12 cellular contexts compared by ENCODE assay signal in genomic region chr4:39360611-39361010, GRCh38. TPM values are rescaled to one million over a fixed set of nuclear protein-coding genes. Genes with fewer than 3 reads are reported as not detected.
A peak's percentile ranks its signal among the peaks of the same experiment; 100 is the strongest.
DNase-seq lines count a peak whose midpoint lies in the region; ATAC-seq, FAIRE-seq and TF ChIP-seq lines count a peak whose summit lies in the region.
"Not testable (repeated sequence)": the region's sequence is repeated elsewhere in the genome, so short reads cannot be mapped to it uniquely, and the experiment has no call there.
"Had no signal": no experiment of that assay in that cellular context is flagged by ENCODE, and none has a peak within 500 bp of the region (broad histone marks: within the 10 kb centered on the region; RNA-seq: fewer than 3 reads in every experiment).

No MANE protein-coding gene starts in this region.

- peak overlapping the region; percentile 80 for H3K4me3 ChIP-seq in DOHH2 (ENCODE audit: low read length)
- not testable (repeated sequence) for H3K4me3 ChIP-seq in Karpas-422 (ENCODE audit: low read length); GM12878

- SMC1A ChIA-PET in GM12878 (lab: Charles Lee; ENCODE audit: uncharacterized antibody, unreplicated experiment) = not testable (repeated sequence)

- ATAC-seq in GM19035 (IDR thresholded peaks at IDR 0.05; ENCODE audit: unreplicated experiment) = peak; percentile 40
- ATAC-seq in GM21717 (IDR thresholded peaks at IDR 0.05; ENCODE audit: unreplicated experiment) = peak; percentile 38
- ATAC-seq in HG02885 (IDR thresholded peaks at IDR 0.05; ENCODE audit: poor library complexity, unreplicated experiment) = peak; percentile 47
- ATAC-seq in HG03378 (IDR thresholded peaks at IDR 0.05; ENCODE audit: unreplicated experiment) = peak; percentile 61
- ATAC-seq in GM12878 = peak; percentile 70

- peaks cover 70% of the 10 kb centered on the region for H3F3A ChIP-seq in DOHH2 (ENCODE audit: control insufficient read depth, insufficient read depth)

- not testable (repeated sequence) for TF ChIP-seq CTCF in DOHH2 (IDR thresholded peaks at IDR 0.05; ENCODE audit: low read depth, low read length, poor library complexity, severe bottlenecking); GM12878 (IDR thresholded peaks at IDR 0.05 in 2 of 3, conservative IDR thresholded peaks at IDR 0.05 in 1 of 3; ENCODE audit: control insufficient read depth in 2 of 3, extremely low read depth in 1 of 3, insufficient read depth in 1 of 3, low read depth in 3 of 3, low read length in 3 of 3)

- DNase-seq in GM18507 (ENCODE audit: extremely low spot score, insufficient read length, low read depth); GM12878 (ENCODE audit: low read depth, low spot score): not testable (repeated sequence)
- peak; percentile 65 for DNase-seq in Karpas-422

- H3K9me3 ChIP-seq in DOHH2 (ENCODE audit: control insufficient read depth, insufficient read depth, low read length); Karpas-422 (ENCODE audit: low read length); GM12878 (replicated peaks; ENCODE audit: control insufficient read depth, insufficient read depth, low read length): not testable (repeated sequence)

- H3K27ac ChIP-seq in DOHH2 (ENCODE audit: low read depth, low read length) (peak overlapping the region; percentile 95), Karpas-422 (ENCODE audit: low read length) (0 out of 2 replicates have a peak overlapping the region, but pooled peaks have one; percentile 37)
- H3K27ac ChIP-seq in GM12878 (ENCODE audit: control insufficient read depth, insufficient read depth) = not testable (repeated sequence)

- CTCF ChIA-PET in GM12878 (lab: Yijun Ruan, JAX) = interaction anchor here (0.7 kb wide), 1 partner anchor 9 kb away, joined by 3 read pairs; no protein-coding TSS in a partner anchor

- POLR2A ChIA-PET in GM12878 (lab: Charles Lee) = not testable (repeated sequence)

- 3% methylated on average over 4 of the region's 4 CpGs for WGBS in GM12878 (ENCODE audit: insufficient coverage, insufficient replicate concordance, low lambda C conversion rate, missing lambda C conversion rate)

- TF ChIP-seq EP300 in GM12878 (IDR thresholded peaks at IDR 0.05; ENCODE audit: borderline replicate concordance in 1 of 2, control insufficient read depth in 1 of 2, low read depth in 2 of 2, low read length in 2 of 2) = not testable (repeated sequence)

- in situ Hi-C loops in GM12878 (cut with MboI) = loop anchor here (25.0 kb wide), 1 partner anchor 1827 kb away; no protein-coding TSS in a partner anchor

- H3K9ac ChIP-seq in Karpas-422 (ENCODE audit: low read length); GM12878 (ENCODE audit: control insufficient read depth, insufficient read depth, low read length): not testable (repeated sequence)

- TF ChIP-seq POLR2A in GM12878 (IDR thresholded peaks at IDR 0.05; ENCODE audit: low read depth, low read length) = not testable (repeated sequence)

- not testable (repeated sequence) for BruUV-seq in GM12878 (replicated peaks; lab: Mats Ljungman, UMichigan)

- H3K79me2 ChIP-seq in DOHH2 (ENCODE audit: control insufficient read depth, low read length) = peaks cover 88% of the 10 kb centered on the region
- peaks cover 98% of the 10 kb centered on the region for H3K79me2 ChIP-seq in Karpas-422 (ENCODE audit: low read length)
- H3K79me2 ChIP-seq in GM12878 (ENCODE audit: control insufficient read depth, insufficient read depth, low read length) = peaks cover 61% of the 10 kb centered on the region

- peak overlapping the region; percentile 79 for H3K4me2 ChIP-seq in DOHH2 (ENCODE audit: low read length)
- peak overlapping the region; percentile 20 for H3K4me2 ChIP-seq in Karpas-422 (ENCODE audit: low read depth, low read length, poor library complexity, severe bottlenecking)
- not testable (repeated sequence) for H3K4me2 ChIP-seq in GM12878 (ENCODE audit: control insufficient read depth, insufficient read depth)

- H3K4me1 ChIP-seq in DOHH2 (ENCODE audit: control insufficient read depth, low read length) (peaks cover 84% of the 10 kb centered on the region), Karpas-422 (ENCODE audit: low read length) (peaks cover 77% of the 10 kb centered on the region), GM12878 (ENCODE audit: control insufficient read depth, insufficient read depth, low read length) (peaks cover 33% of the 10 kb centered on the region)

- not testable (repeated sequence) for H3K27me3 ChIP-seq in DOHH2 (ENCODE audit: control insufficient read depth, low read length); Karpas-422 (ENCODE audit: low read length); GM12878 (replicated peaks in 1 of 2; ENCODE audit: control insufficient read depth in 2 of 2, insufficient read depth in 2 of 2, low read length in 1 of 2)

- peak; percentile 65 for FAIRE-seq in GM18507 (lab: Jason Lieb, UNC)
- FAIRE-seq in GM12878 (lab: Jason Lieb, UNC) = not testable (repeated sequence)

- H3K36me3 ChIP-seq in DOHH2 (ENCODE audit: control insufficient read depth, low read length) (peaks cover 50% of the 10 kb centered on the region), Karpas-422 (ENCODE audit: insufficient read depth, low read length) (peaks cover 25% of the 10 kb centered on the region)
- H3K36me3 ChIP-seq in GM12878 (ENCODE audit: control insufficient read depth in 2 of 2, insufficient read depth in 2 of 2, low read length in 1 of 2) = not testable (repeated sequence)

- TF ChIP-seq RAD21 in GM12878 (IDR thresholded peaks at IDR 0.05; ENCODE audit: insufficient read depth, low read depth, low read length) = not testable (repeated sequence)

- not testable (repeated sequence) for H4K20me1 ChIP-seq in DOHH2 (ENCODE audit: control insufficient read depth, insufficient read depth, low read depth, low read length); Karpas-422 (ENCODE audit: insufficient read depth, low read depth, low read length); GM12878 (ENCODE audit: control insufficient read depth, insufficient read depth)

- RAD21 ChIA-PET in GM12878 (lab: Charles Lee; ENCODE audit: unreplicated experiment) = interaction anchor here (0.7 kb wide), 1 partner anchor 179 kb away, joined by 3 read pairs; no protein-coding TSS in a partner anchor

- H2AFZ ChIP-seq in Karpas-422 (ENCODE audit: low read length); GM12878 (ENCODE audit: control insufficient read depth, low read depth, low read length): not testable (repeated sequence)

- intact Hi-C loops in GM12878 (cut with micrococcal nuclease; ENCODE audit: unreplicated experiment) = not testable (repeated sequence)

- H3K9me2 ChIP-seq in DOHH2 (replicated peaks; ENCODE audit: control insufficient read depth, low read length); Karpas-422 (replicated peaks; ENCODE audit: insufficient read depth, low read length): not testable (repeated sequence)

RNA-seq across cellular contexts. Expression of gene RFC1, which starts 5.6 kb away (rescaled TPM):
- total RNA-seq in Karpas-422 (2014; rRNA removed; shearing (Covaris generic); ENCODE audit: low replicate concordance) = 41.1 and 64.0 TPM in 2 replicates
- total RNA-seq in GM12878 (2013; cell fraction: nucleolus; rRNA removed) = 82.4 and 87.6 TPM in 2 replicates
- total RNA-seq in GM12878 (2014; rRNA removed) = 44.0 and 44.2 TPM in 2 replicates
- total RNA-seq in GM12878 (2014; rRNA removed; fragmentation: Illumina TruSeq; extraction: Trizol) = 66.9 and 68.1 TPM in 2 replicates
- 40.5 and 41.1 TPM in 2 replicates for total RNA-seq in GM12878 (2021)
- 21.1 TPM for polyA plus RNA-seq in GM12878 (2011; ENCODE audit: low read depth)
- polyA plus RNA-seq in GM12878 (2011; rRNA removed) = 26.8 and 32.5 TPM in 2 replicates
- polyA plus RNA-seq in GM12878 (2011; cell fraction: cytosol; rRNA removed) = 21.5 and 22.4 TPM in 2 replicates
- polyA plus RNA-seq in GM12878 (2011; cell fraction: nucleus; rRNA removed) = 44.8 and 46.7 TPM in 2 replicates
- polyA plus RNA-seq in GM12878 (2012) = 27.0 and 39.7 TPM in 2 replicates
- 67.8 and 78.8 TPM in 2 replicates for polyA plus RNA-seq in GM12878 (2014; fragmentation: Illumina TruSeq; extraction: Trizol)
- 10 to 100 TPM; 24.1 to 30.0 TPM for polyA plus RNA-seq in GM12878 (2014; fragmentation: Nextera tagmentation; extraction: Ambion mirVana)
- polyA plus RNA-seq in GM12878 (2014; rRNA removed) = 17.6 and 22.5 TPM in 2 replicates
- polyA plus RNA-seq in GM12878 (2016; fragmentation: Nextera tagmentation; extraction: Ambion mirVana) = 10 to 100 TPM; 39.5 to 41.2 TPM
- 51.4 and 70.7 TPM in 2 replicates for polyA minus RNA-seq in GM12878 (2011; rRNA and poly(A)+ RNA removed)
- polyA minus RNA-seq in GM12878 (2011; cell fraction: cytosol; rRNA and poly(A)+ RNA removed) = 31.9 and 47.0 TPM in 2 replicates
- 23.0 and 29.6 TPM in 2 replicates for polyA minus RNA-seq in GM12878 (2011; cell fraction: nucleus; rRNA and poly(A)+ RNA removed)

RNA-seq across cellular contexts. Expression of gene KLB, which starts 46.1 kb away (rescaled TPM):
- not detected in 2 replicates for total RNA-seq in Karpas-422 (2014; rRNA removed; shearing (Covaris generic); ENCODE audit: low replicate concordance)
- total RNA-seq in GM12878 (2013; cell fraction: nucleolus; rRNA removed) = not detected in 2 replicates
- under 0.01 and 0.05 TPM in 2 replicates for total RNA-seq in GM12878 (2014; rRNA removed)
- total RNA-seq in GM12878 (2014; rRNA removed; fragmentation: Illumina TruSeq; extraction: Trizol) = 0.04 and 0.05 TPM in 2 replicates
- 0.08 and 0.11 TPM in 2 replicates for total RNA-seq in GM12878 (2021)
- polyA plus RNA-seq in GM12878 (2011; ENCODE audit: low read depth) = 0.04 TPM
- 0.01 TPM in 1 of 2 replicates, not detected in the other for polyA plus RNA-seq in GM12878 (2011; rRNA removed)
- not detected in 2 replicates for polyA plus RNA-seq in GM12878 (2011; cell fraction: cytosol; rRNA removed)
- not detected in 2 replicates for polyA plus RNA-seq in GM12878 (2011; cell fraction: nucleus; rRNA removed)
- 0.09 and 0.11 TPM in 2 replicates for polyA plus RNA-seq in GM12878 (2012)
- 0.01 and 0.05 TPM in 2 replicates for polyA plus RNA-seq in GM12878 (2014; fragmentation: Illumina TruSeq; extraction: Trizol)
- under 1 TPM; 0.08 to 0.13 TPM for polyA plus RNA-seq in GM12878 (2014; fragmentation: Nextera tagmentation; extraction: Ambion mirVana)
- 0.01 and 0.04 TPM in 2 replicates for polyA plus RNA-seq in GM12878 (2014; rRNA removed)
- under 1 TPM; 0.03 to 0.09 TPM for polyA plus RNA-seq in GM12878 (2016; fragmentation: Nextera tagmentation; extraction: Ambion mirVana)
- polyA minus RNA-seq in GM12878 (2011; rRNA and poly(A)+ RNA removed) = not detected in 2 replicates
- not detected in 2 replicates for polyA minus RNA-seq in GM12878 (2011; cell fraction: cytosol; rRNA and poly(A)+ RNA removed)
- 0.12 TPM in 1 of 2 replicates, not detected in the other for polyA minus RNA-seq in GM12878 (2011; cell fraction: nucleus; rRNA and poly(A)+ RNA removed)
- total RNA-seq: CD4-positive, alpha-beta memory T cell; HFFc6; SK-MEL-5 had no signal
- polyA plus RNA-seq: BJ had no signal
